In the genomic region with DNA sequence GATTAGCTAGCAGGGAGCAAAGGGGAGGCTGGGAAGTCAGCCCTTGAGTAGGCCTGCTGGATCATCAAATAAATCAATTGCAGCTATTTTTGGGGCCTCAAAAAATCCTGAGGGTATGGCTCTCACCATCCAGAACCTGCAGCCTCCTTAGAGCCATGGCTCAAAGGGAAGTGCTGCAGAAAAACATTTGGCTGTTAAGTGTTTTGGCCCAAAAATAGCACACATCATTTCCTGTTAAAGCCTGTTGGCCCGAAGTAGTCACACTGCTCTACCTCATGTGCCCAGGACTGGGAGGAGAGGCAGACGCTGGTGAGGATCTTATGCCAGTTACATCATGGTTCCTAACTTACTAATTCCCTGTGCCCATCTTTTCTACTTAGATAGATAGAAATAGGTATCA, we compare ENCODE assay signal across 7 cellular contexts.
DNase-seq lines count a peak whose midpoint lies in the region.
"Not testable (repeated sequence)": the region's sequence is repeated elsewhere in the genome, so short reads cannot be mapped to it uniquely, and the experiment has no call there.

No MANE protein-coding gene starts in this region.

- DNase-seq in Kasumi-1 (lab: John Stamatoyannopoulos, UW) (peak; percentile 32 to 60), MV-4-11 (lab: John Stamatoyannopoulos, UW) (peak; percentile 66), NOMO-1 treated with DMSO at 0.1 percent for 48 hours (lab: John Stamatoyannopoulos, UW; ENCODE audit: unreplicated experiment) (peak; percentile 44), RPMI8226 (peak; percentile 19), UCSD-AML1 (lab: John Stamatoyannopoulos, UW; ENCODE audit: unreplicated experiment) (peak; percentile 26), putamen (ENCODE audit: low spot score) (peak; percentile 1)

- not testable (repeated sequence) for H3K27ac ChIP-seq in BLaER1

- not testable (repeated sequence) for H3K4me3 ChIP-seq in BLaER1

- H3K4me2 ChIP-seq in BLaER1 = peak overlapping the region; percentile 37; the same call in 1 of the 2 replicates

- not testable (repeated sequence) for H4K20me1 ChIP-seq in BLaER1

- not testable (repeated sequence) for H3K27me3 ChIP-seq in BLaER1

- H3K9me3 ChIP-seq in BLaER1 = not testable (repeated sequence)

- not testable (repeated sequence) for H3K9ac ChIP-seq in BLaER1

- not testable (repeated sequence) for H3K36me3 ChIP-seq in BLaER1

- not testable (repeated sequence) for H3K4me1 ChIP-seq in BLaER1

Comparison
In these comparisons a context has a peak if more than half of its experiments do, and no peak if none do; other contexts are left out.
1. DNase-seq: peak in every context shown above with its lines; median percentile 66 in MV-4-11; 46 in Kasumi-1; 44 in NOMO-1 treated with DMSO at 0.1 percent for 48 hours; 26 in UCSD-AML1; 19 in RPMI8226; 1 in putamen.